ENCODE assay signal across 14 cellular contexts in the genomic region with DNA sequence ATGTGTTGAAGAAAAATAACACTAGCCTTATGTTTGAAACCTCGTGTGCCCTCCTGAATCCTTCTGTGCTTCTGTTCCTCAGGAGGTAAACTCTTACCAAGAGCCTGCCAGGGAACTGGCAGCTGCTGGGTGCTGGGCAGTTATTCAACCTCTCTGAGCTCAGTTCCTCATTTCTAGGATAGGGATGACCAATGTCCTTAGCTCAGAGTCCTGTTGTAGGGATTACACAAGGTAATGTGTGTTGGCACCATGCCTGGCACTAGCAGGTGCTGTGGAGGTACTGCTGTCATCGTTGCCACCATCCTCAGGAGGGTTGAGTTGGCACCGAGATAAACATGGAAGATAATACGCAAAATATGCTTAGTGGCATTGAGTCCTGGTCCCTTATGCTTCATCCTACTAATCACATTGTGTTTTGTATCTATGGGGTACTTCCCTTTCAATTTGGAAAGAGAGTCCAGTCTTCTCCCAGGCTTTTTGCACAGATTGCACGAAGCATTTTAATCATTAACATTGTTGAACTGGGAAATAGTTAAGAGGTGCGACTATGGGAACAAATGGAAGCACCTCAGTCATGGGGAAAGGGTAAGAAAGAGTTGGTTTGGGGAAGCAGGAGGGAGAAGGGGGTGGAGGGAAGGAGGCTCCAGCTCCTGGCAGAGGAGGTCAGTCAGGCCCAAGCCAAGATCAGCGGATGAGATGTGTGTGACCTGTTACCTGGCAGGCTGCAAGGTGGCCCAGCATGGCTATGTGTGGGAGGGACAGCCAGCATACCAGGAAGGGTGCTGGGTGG. TPM values are rescaled to one million over a fixed set of nuclear protein-coding genes. Genes with fewer than 3 reads are reported as not detected.
DNase-seq lines count a peak whose midpoint lies in the region; ATAC-seq and TF ChIP-seq lines count a peak whose summit lies in the region.
"Had no signal": no experiment of that assay in that cellular context is flagged by ENCODE, and none has a peak within 500 bp of the region (broad histone marks: within the 10 kb centered on the region; RNA-seq: fewer than 3 reads in every experiment).

No MANE protein-coding gene starts in this region.

- DNase-seq in activated CD4-positive, alpha-beta T cell treated with anti-CD3 and anti-CD28 coated beads, Interleukin-2, amount 10 ng/mL, durations not matched to agents 7 days and 5 days: no peak
- no peak for DNase-seq in activated CD4-positive, alpha-beta T cell treated with anti-CD3 and anti-CD28 coated beads, Interleukin-2, amount 50 U/mL, for 4 hours
- DNase-seq in NCI-H2196 (lab: John Stamatoyannopoulos, UW; ENCODE audit: unreplicated experiment) (peak; percentile 67), coronary artery (ENCODE audit: low spot score) (peak; percentile 62)
- DNase-seq in stimulated activated effector memory CD8-positive, alpha-beta T cell treated with anti-CD3 and anti-CD28 coated beads, Interleukin-12 subunit alpha, Interleukin-12 subunit beta, amount 100 ng/mL, for 72 hours (ENCODE audit: low spot score in 2 of 2): no peak
- DNase-seq: GDM1; kidney glomerular epithelial cell; NCI-H2107; occipital lobe; stimulated activated CD4-positive, alpha-beta T cell treated with anti-CD3 and anti-CD28 coated beads, Interleukin-4, amount 100 ng/mL, for 24 hours had no signal

- H3K4me3 ChIP-seq in coronary artery: no peak overlapping the region

- CTCF ChIA-PET in activated CD4-positive, alpha-beta T cell treated with anti-CD3 and anti-CD28 coated beads, Interleukin-2, amount 10 ng/mL, durations not matched to agents 7 days and 5 days (lab: Charles Lee): interaction anchor here (1.1 to 1.6 kb wide), 3 partner anchors 10 to 13 kb away, joined by 3 to 4 read pairs (median 4); no protein-coding TSS in a partner anchor

- peak overlapping the region; percentile 15 for H3K27ac Mint-ChIP-seq in activated CD4-positive, alpha-beta T cell treated with anti-CD3 and anti-CD28 coated beads, Interleukin-2, amount 10 ng/mL, durations not matched to agents 7 days and 5 days
- peak overlapping the region; percentile 50 for H3K27ac Mint-ChIP-seq in stimulated activated effector memory CD8-positive, alpha-beta T cell treated with anti-CD3 and anti-CD28 coated beads, Interleukin-12 subunit alpha, Interleukin-12 subunit beta, amount 100 ng/mL, for 72 hours

- no peaks in the 10 kb centered on the region for H3K27me3 Mint-ChIP-seq in activated CD4-positive, alpha-beta T cell treated with anti-CD3 and anti-CD28 coated beads, Interleukin-2, amount 10 ng/mL, durations not matched to agents 7 days and 5 days

- H3K27ac ChIP-seq in coronary artery: no peak overlapping the region

- no peaks in the 10 kb centered on the region for H3K4me1 Mint-ChIP-seq in activated CD4-positive, alpha-beta T cell treated with anti-CD3 and anti-CD28 coated beads, Interleukin-2, amount 10 ng/mL, durations not matched to agents 7 days and 5 days
- H3K4me1 Mint-ChIP-seq in stimulated activated effector memory CD8-positive, alpha-beta T cell treated with anti-CD3 and anti-CD28 coated beads, Interleukin-12 subunit alpha, Interleukin-12 subunit beta, amount 100 ng/mL, for 72 hours: peaks cover 15% of the 10 kb centered on the region
- H3K4me1 Mint-ChIP-seq: WTC11 had no signal

- H3K36me3 Mint-ChIP-seq in activated CD4-positive, alpha-beta T cell treated with anti-CD3 and anti-CD28 coated beads, Interleukin-2, amount 10 ng/mL, durations not matched to agents 7 days and 5 days (ENCODE audit: low read depth): peaks cover 50% of the 10 kb centered on the region
- peaks cover 86% of the 10 kb centered on the region for H3K36me3 Mint-ChIP-seq in stimulated activated effector memory CD8-positive, alpha-beta T cell treated with anti-CD3 and anti-CD28 coated beads, Interleukin-12 subunit alpha, Interleukin-12 subunit beta, amount 100 ng/mL, for 72 hours

- POLR2A ChIA-PET in activated CD4-positive, alpha-beta T cell treated with anti-CD3 and anti-CD28 coated beads, Interleukin-2, amount 10 ng/mL, durations not matched to agents 7 days and 5 days (lab: Charles Lee): no interaction called here

- ATAC-seq in stimulated activated effector memory CD8-positive, alpha-beta T cell treated with anti-CD3 and anti-CD28 coated beads, Interleukin-12 subunit alpha, Interleukin-12 subunit beta, amount 100 ng/mL, for 72 hours: no peak
- ATAC-seq in HG03469 (IDR thresholded peaks at IDR 0.05; ENCODE audit: unreplicated experiment): no peak
- ATAC-seq in GM21529 (IDR thresholded peaks at IDR 0.05; ENCODE audit: unreplicated experiment): no peak
- ATAC-seq in GM19035 (IDR thresholded peaks at IDR 0.05; ENCODE audit: unreplicated experiment): no peak
- ATAC-seq: WTC11 had no signal

- no peak overlapping the region for H3K4me3 Mint-ChIP-seq in activated CD4-positive, alpha-beta T cell treated with anti-CD3 and anti-CD28 coated beads, Interleukin-2, amount 10 ng/mL, durations not matched to agents 7 days and 5 days
- no peak overlapping the region for H3K4me3 Mint-ChIP-seq in stimulated activated effector memory CD8-positive, alpha-beta T cell treated with anti-CD3 and anti-CD28 coated beads, Interleukin-12 subunit alpha, Interleukin-12 subunit beta, amount 100 ng/mL, for 72 hours
- H3K4me3 Mint-ChIP-seq: WTC11 had no signal

- no peaks in the 10 kb centered on the region for H3K9me3 Mint-ChIP-seq in activated CD4-positive, alpha-beta T cell treated with anti-CD3 and anti-CD28 coated beads, Interleukin-2, amount 10 ng/mL, durations not matched to agents 7 days and 5 days
- H3K9me3 Mint-ChIP-seq in stimulated activated effector memory CD8-positive, alpha-beta T cell treated with anti-CD3 and anti-CD28 coated beads, Interleukin-12 subunit alpha, Interleukin-12 subunit beta, amount 100 ng/mL, for 72 hours: no peaks in the 10 kb centered on the region

- TF ChIP-seq CTCF in coronary artery (IDR thresholded peaks at IDR 0.05): no peak

RNA-seq across cellular contexts. Expression of gene CABIN1, which starts 56.7 kb away (rescaled TPM):
- 100 to 1,000 TPM; 112 to 124 TPM for total RNA-seq in activated CD4-positive, alpha-beta T cell treated with anti-CD3 and anti-CD28 coated beads, Interleukin-2, amount 10 ng/mL, durations not matched to agents 7 days and 5 days

Comparison
In these comparisons a context has a peak if more than half of its experiments do, and no peak if none do; other contexts are left out.
1. DNase-seq: peak in NCI-H2196 (single experiment) and coronary artery (single experiment); none in activated CD4-positive, alpha-beta T cell treated with anti-CD3 and anti-CD28 coated beads, Interleukin-2, amount 10 ng/mL, durations not matched to agents 7 days and 5 days (single experiment), activated CD4-positive, alpha-beta T cell treated with anti-CD3 and anti-CD28 coated beads, Interleukin-2, amount 50 U/mL, for 4 hours (0 of 2) and stimulated activated effector memory CD8-positive, alpha-beta T cell treated with anti-CD3 and anti-CD28 coated beads, Interleukin-12 subunit alpha, Interleukin-12 subunit beta, amount 100 ng/mL, for 72 hours (0 of 2).